Comparison of ENCODE assay signal across 18 cellular contexts in the genomic region with DNA sequence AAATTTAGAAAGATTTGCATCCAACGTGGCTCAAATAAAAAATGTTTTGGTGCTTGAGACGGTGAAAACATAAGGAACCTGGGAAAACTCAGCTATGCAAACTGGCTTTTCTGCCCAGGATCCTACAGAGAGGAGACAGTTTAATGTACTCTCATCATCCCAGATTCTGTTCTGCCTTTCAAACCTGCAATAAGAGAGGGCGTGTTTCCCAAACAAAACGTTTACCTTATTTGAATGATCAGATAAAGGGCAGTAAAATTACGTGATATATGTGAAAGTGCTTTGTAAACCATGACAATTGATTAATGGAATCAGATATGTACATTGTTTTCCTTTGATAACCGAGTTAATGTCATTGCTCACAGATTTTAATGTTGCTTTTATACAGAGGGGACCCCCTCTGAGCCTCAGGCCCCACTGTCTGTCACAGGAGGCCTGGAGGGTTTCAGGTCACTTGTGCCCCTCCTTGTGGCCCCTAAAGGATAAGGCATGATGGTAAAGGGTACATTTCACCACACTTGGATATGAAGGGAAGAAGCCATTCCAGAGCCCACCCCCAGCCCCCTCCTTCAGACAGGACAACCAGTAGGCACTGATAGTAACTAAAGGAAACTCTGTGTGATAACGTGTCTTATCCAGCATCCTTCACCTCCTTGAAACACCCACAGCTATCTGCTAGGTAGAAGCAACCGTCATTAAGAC.
DNase-seq lines count a peak whose midpoint lies in the region; ATAC-seq, FAIRE-seq and TF ChIP-seq lines count a peak whose summit lies in the region.
"Had no signal": no experiment of that assay in that cellular context is flagged by ENCODE, and none has a peak within 500 bp of the region (broad histone marks: within the 10 kb centered on the region; RNA-seq: fewer than 3 reads in every experiment).

No MANE protein-coding gene starts in this region.

- no peak overlapping the region for H2AFZ ChIP-seq in K562 (ENCODE audit: low read depth, low read length)

- TF ChIP-seq POLR2A in K562 (conservative IDR thresholded peaks at IDR 0.05), result no peak

- no peaks in the 10 kb centered on the region for H3K79me2 ChIP-seq in K562 (ENCODE audit: control insufficient read depth, insufficient read depth, low read length)

- H3K36me3 Mint-ChIP-seq in type B pancreatic cell (peaks cover 10% of the 10 kb centered on the region), immature natural killer cell (peaks cover 1 to 13% (median 4%) of the 10 kb centered on the region in 3 donors)
- H3K36me3 Mint-ChIP-seq: naive B cell had no signal

- H3K4me1 ChIP-seq in K562 (replicated peaks in 1 of 2; ENCODE audit: control insufficient read depth in 2 of 2, insufficient read depth in 2 of 2, low read length in 2 of 2), result no peaks in the 10 kb centered on the region; a peak in 1 of 5 replicates

- H3K4me3 Mint-ChIP-seq in type B pancreatic cell, result no peak overlapping the region
- no peak overlapping the region for H3K4me3 Mint-ChIP-seq in immature natural killer cell
- H3K4me3 Mint-ChIP-seq: naive B cell had no signal

- no TSS peak for BruUV-seq in K562 (replicated peaks; lab: Mats Ljungman, UMichigan)

- ATAC-seq in left ventricle myocardium superior (peak; percentile 27), Right ventricle myocardium superior (ENCODE audit: poor library complexity) (no peak), K562 (peak; percentile 65), GM21576 (IDR thresholded peaks at IDR 0.05; ENCODE audit: unreplicated experiment) (no peak)
- ATAC-seq: Panc1 had no signal

- peaks cover 7 to 14% of the 10 kb centered on the region in 2 experiments; a peak in 3 of 5 replicates for H3K27me3 ChIP-seq in K562 (ENCODE audit: control insufficient read depth in 2 of 2, insufficient read depth in 2 of 2, low read length in 2 of 2)

- CTCF ChIA-PET in K562 (lab: Yijun Ruan, JAX; ENCODE audit: low intra/inter-chr PET ratio), result no interaction called here

- peak; percentile 3 to 21 (median 14); a peak in 1 of 6 replicates for TF ChIP-seq CTCF in K562 (IDR thresholded peaks at IDR 0.05 in 2 of 3, conservative IDR thresholded peaks at IDR 0.05 in 1 of 3; ENCODE audit: insufficient read depth in 2 of 3, low read depth in 1 of 3, low read length in 3 of 3)
- peak; percentile 55 for TF ChIP-seq CTCF in type B pancreatic cell (conservative IDR thresholded peaks at IDR 0.05)

- WGBS in K562 (ENCODE audit: insufficient coverage, low coverage, missing lambda C conversion rate), result 0% methylated on average over 8 of the region's 8 CpGs

- H3K4me2 ChIP-seq in K562 (ENCODE audit: insufficient read depth, low read length), result no peak overlapping the region

- no peak for TF ChIP-seq RAD21 in K562 (CRISPR knock-in tag; conservative IDR thresholded peaks at IDR 0.05 in 1 of 2, IDR thresholded peaks at IDR 0.05 in 1 of 2)

- intact Hi-C loops in left ventricle myocardium superior (cut with micrococcal nuclease) (no loop called here), Right ventricle myocardium superior (cut with DNase I) (no loop called here), K562 (cut with micrococcal nuclease) (loop anchor here (5.0 kb wide), 1 partner anchor 65 kb away; no protein-coding TSS in a partner anchor)

- H3K27me3 Mint-ChIP-seq in type B pancreatic cell (no peaks in the 10 kb centered on the region), immature natural killer cell (ENCODE audit: low read depth in 3 of 3) (no peaks in the 10 kb centered on the region)
- H3K27me3 Mint-ChIP-seq: naive B cell had no signal

- in situ Hi-C loops in K562 (cut with MboI), result no loop called here

- no peaks in the 10 kb centered on the region for H3K9me3 ChIP-seq in K562 (replicated peaks; ENCODE audit: control insufficient read depth, insufficient read depth, low read depth, low read length)

- H3K36me3 ChIP-seq in K562 (ENCODE audit: control insufficient read depth, insufficient read depth, low read length), result no peaks in the 10 kb centered on the region

- H3K4me3 ChIP-seq in K562, result no peak overlapping the region

- no peaks in the 10 kb centered on the region for H4K20me1 ChIP-seq in K562 (replicated peaks; ENCODE audit: control insufficient read depth, insufficient read depth, low read length)

- H3K27ac ChIP-seq in K562 (ENCODE audit: extremely low read depth, low read depth, low read length), result no peak overlapping the region

- DNase-seq in left ventricle myocardium superior, result no peak
- no peak for DNase-seq in Right ventricle myocardium superior
- no peak for DNase-seq in K562 (ENCODE audit: extremely low read depth in 1 of 4, low spot score in 3 of 4)
- DNase-seq in iPS-NIHi7 (ENCODE audit: extremely low spot score), result peak; percentile 30
- no peak for DNase-seq in type B pancreatic cell (ENCODE audit: extremely low spot score, unreplicated experiment)
- DNase-seq in immature natural killer cell, result no peak
- no peak for DNase-seq in stimulated activated CD4-positive, alpha-beta T cell treated with anti-CD3 and anti-CD28 coated beads, Interleukin-4, amount 100 ng/mL, for 1 hour
- DNase-seq: activated naive CD4-positive, alpha-beta T cell treated with anti-CD3 and anti-CD28 coated beads, Interleukin-2, amount 50 U/mL, for 16 hours; effector CD8-positive, alpha-beta T cell; GDM1; naive B cell; NCI-H1092 treated with DMSO at 0.1 percent for 48 hours; retina had no signal

- TF ChIP-seq EP300 in K562 (IDR thresholded peaks at IDR 0.05; ENCODE audit: low read length), result no peak

- no peak overlapping the region for H3K9ac ChIP-seq in K562 (ENCODE audit: insufficient read depth in 1 of 2, low read depth in 2 of 2, low read length in 2 of 2)

- FAIRE-seq in K562 (lab: Jason Lieb, UNC), result no peak
- FAIRE-seq: bronchial epithelial cell, GM18507, urothelium cell line had no signal

- POLR2A ChIA-PET in K562 (lab: Yijun Ruan, JAX), result interaction anchor here (1.6 kb wide), 1 partner anchor 15 kb away, joined by 4 read pairs; no protein-coding TSS in a partner anchor

- H3K9me3 Mint-ChIP-seq in type B pancreatic cell, result no peaks in the 10 kb centered on the region
- no peaks in the 10 kb centered on the region for H3K9me3 Mint-ChIP-seq in immature natural killer cell
- H3K9me3 Mint-ChIP-seq: naive B cell had no signal

- H3K9me1 ChIP-seq in K562 (ENCODE audit: control insufficient read depth, insufficient read depth, low read length), result no peaks in the 10 kb centered on the region

- H3K27ac Mint-ChIP-seq in type B pancreatic cell (peak overlapping the region; percentile 73), immature natural killer cell (peak overlapping the region in 2 of 6 donors; percentile 11 to 42)

- H3K4me1 Mint-ChIP-seq in type B pancreatic cell (ENCODE audit: unreplicated experiment), result peaks cover 8% of the 10 kb centered on the region
- peaks cover 20 to 50% of the 10 kb centered on the region in 2 donors for H3K4me1 Mint-ChIP-seq in immature natural killer cell
- H3K4me1 Mint-ChIP-seq: naive B cell had no signal

TF ChIP-seq in K562, 482 proteins besides CTCF, POLR2A, EP300 and RAD21:
- TF ChIP-seq NRF1 (conservative IDR thresholded peaks at IDR 0.05 in 1 of 2, IDR thresholded peaks at IDR 0.05 in 1 of 2) (no peak), EHMT2 (IDR thresholded peaks at IDR 0.05) (no peak), PCBP1 (IDR thresholded peaks at IDR 0.05; ENCODE audit: low read depth, low read length, poor library complexity, severe bottlenecking) (no peak), EGR1 (conservative IDR thresholded peaks at IDR 0.05) (no peak), CXXC5 (CRISPR knock-in tag; IDR thresholded peaks at IDR 0.05) (no peak), MAFF (IDR thresholded peaks at IDR 0.05; ENCODE audit: low read length) (no peak), NFRKB (IDR thresholded peaks at IDR 0.05; ENCODE audit: low read depth) (no peak), SETDB1 (IDR thresholded peaks at IDR 0.05; ENCODE audit: low read length) (no peak), FIP1L1 (IDR thresholded peaks at IDR 0.05; ENCODE audit: low read depth, low read length, poor library complexity, severe bottlenecking) (no peak), MYBL2 (IDR thresholded peaks at IDR 0.05; ENCODE audit: low read depth) (no peak), MYBL2 (CRISPR knock-in tag; IDR thresholded peaks at IDR 0.05; ENCODE audit: borderline replicate concordance) (no peak), NR3C1 (CRISPR knock-in tag; IDR thresholded peaks at IDR 0.05) (no peak), TEAD1 (CRISPR knock-in tag; IDR thresholded peaks at IDR 0.05) (no peak), CSDE1 (IDR thresholded peaks at IDR 0.05) (no peak), KAT7 (CRISPR knock-in tag; IDR thresholded peaks at IDR 0.05; ENCODE audit: borderline replicate concordance) (no peak), NCOA2 (IDR thresholded peaks at IDR 0.05; ENCODE audit: partially characterized antibody in 2 of 2) (no peak)
- TF ChIP-seq, protein P1, sequence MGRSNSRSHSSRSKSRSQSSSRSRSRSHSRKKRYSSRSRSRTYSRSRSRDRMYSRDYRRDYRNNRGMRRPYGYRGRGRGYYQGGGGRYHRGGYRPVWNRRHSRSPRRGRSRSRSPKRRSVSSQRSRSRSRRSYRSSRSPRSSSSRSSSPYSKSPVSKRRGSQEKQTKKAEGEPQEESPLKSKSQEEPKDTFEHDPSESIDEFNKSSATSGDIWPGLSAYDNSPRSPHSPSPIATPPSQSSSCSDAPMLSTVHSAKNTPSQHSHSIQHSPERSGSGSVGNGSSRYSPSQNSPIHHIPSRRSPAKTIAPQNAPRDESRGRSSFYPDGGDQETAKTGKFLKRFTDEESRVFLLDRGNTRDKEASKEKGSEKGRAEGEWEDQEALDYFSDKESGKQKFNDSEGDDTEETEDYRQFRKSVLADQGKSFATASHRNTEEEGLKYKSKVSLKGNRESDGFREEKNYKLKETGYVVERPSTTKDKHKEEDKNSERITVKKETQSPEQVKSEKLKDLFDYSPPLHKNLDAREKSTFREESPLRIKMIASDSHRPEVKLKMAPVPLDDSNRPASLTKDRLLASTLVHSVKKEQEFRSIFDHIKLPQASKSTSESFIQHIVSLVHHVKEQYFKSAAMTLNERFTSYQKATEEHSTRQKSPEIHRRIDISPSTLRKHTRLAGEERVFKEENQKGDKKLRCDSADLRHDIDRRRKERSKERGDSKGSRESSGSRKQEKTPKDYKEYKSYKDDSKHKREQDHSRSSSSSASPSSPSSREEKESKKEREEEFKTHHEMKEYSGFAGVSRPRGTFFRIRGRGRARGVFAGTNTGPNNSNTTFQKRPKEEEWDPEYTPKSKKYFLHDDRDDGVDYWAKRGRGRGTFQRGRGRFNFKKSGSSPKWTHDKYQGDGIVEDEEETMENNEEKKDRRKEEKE (IDR thresholded peaks at IDR 0.05; ENCODE audit: borderline replicate concordance in 1 of 2, control insufficient read depth in 1 of 2, low read depth in 2 of 2, low read length in 1 of 2), result no peak

Comparison
In these comparisons a context has a peak if more than half of its experiments do, and no peak if none do; other contexts are left out.
1. ATAC-seq: peak in left ventricle myocardium superior (single experiment) and K562 (single experiment); none in Right ventricle myocardium superior (single experiment) and GM21576 (single experiment).